8 cellular contexts compared by ENCODE assay signal in genomic region chr9:76691761-76692313, GRCh38.
DNase-seq lines count a peak whose midpoint lies in the region; ATAC-seq and TF ChIP-seq lines count a peak whose summit lies in the region.

No MANE protein-coding gene starts in this region.

- DNase-seq in G401 (ENCODE audit: low spot score) (peak; percentile 92), NCI-H2227 treated with DMSO at 0.1 percent for 48 hours (lab: John Stamatoyannopoulos, UW) (peak; percentile 63), choroid plexus epithelial cell (ENCODE audit: low read depth) (peak; percentile 40), NAMALWA (ENCODE audit: low spot score) (no peak)
- DNase-seq in activated effector memory CD4-positive, alpha-beta T cell treated with anti-CD3 and anti-CD28 coated beads, Interleukin-2, amount 50 U/mL, for 16 hours = no peak

- ATAC-seq in GM19397 (IDR thresholded peaks at IDR 0.05; ENCODE audit: unreplicated experiment) (no peak), HG03442 (IDR thresholded peaks at IDR 0.05; ENCODE audit: unreplicated experiment) (no peak)

- TF ChIP-seq CTCF in choroid plexus epithelial cell (conservative IDR thresholded peaks at IDR 0.05; ENCODE audit: low read depth, low read length) = no peak
- no peak for TF ChIP-seq CTCF in nephron (IDR thresholded peaks at IDR 0.05; ENCODE audit: unreplicated experiment in 3 of 3)

- H3K4me3 Mint-ChIP-seq in nephron = peak overlapping the region; percentile 78 to 87 (median 85)

- H3K36me3 Mint-ChIP-seq in nephron (ENCODE audit: low read depth) = no peaks in the 10 kb centered on the region

- no peaks in the 10 kb centered on the region for H3K9me3 Mint-ChIP-seq in nephron

- peak overlapping the region; percentile 17 to 43 (median 37) for H3K27ac Mint-ChIP-seq in nephron

- in situ Hi-C loops in G401 (cut with HindIII; ENCODE audit: low sequenced_read_pairs) = no loop called here

- H3K4me3 ChIP-seq in choroid plexus epithelial cell (ENCODE audit: low read depth, low read length) = peak overlapping the region; percentile 65

- H3K27me3 Mint-ChIP-seq in nephron (ENCODE audit: low read depth) = peaks cover 4% of the 10 kb centered on the region

- peaks cover 23% of the 10 kb centered on the region for H3K4me1 Mint-ChIP-seq in nephron

Comparison
In these comparisons a context has a peak if more than half of its experiments do, and no peak if none do; other contexts are left out.
1. DNase-seq: peak in G401 (single experiment), NCI-H2227 treated with DMSO at 0.1 percent for 48 hours (single experiment) and choroid plexus epithelial cell (single experiment); none in activated effector memory CD4-positive, alpha-beta T cell treated with anti-CD3 and anti-CD28 coated beads, Interleukin-2, amount 50 U/mL, for 16 hours (single experiment) and NAMALWA (single experiment).